10 cellular contexts compared by ENCODE assay signal in the genomic region with DNA sequence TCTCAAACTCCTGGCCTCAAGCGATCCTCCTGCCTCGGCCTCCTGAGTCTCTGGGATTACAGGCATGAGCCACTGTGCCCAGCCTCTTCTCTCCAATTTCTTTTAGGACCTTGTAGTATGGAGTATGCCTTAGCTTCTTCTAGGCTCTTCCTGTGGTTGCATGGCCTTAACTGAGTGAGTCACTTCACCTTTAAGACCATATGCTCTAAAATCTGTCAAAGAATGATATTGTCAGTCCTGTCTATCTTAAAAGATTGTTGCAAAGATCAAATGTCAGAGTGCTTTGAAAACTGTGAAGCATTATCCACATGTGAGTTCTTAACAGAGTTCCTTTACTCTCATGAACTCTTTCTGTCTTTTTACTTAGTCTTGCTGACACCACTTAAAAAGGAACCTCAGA. TPM values are rescaled to one million over a fixed set of nuclear protein-coding genes. Genes with fewer than 3 reads are reported as not detected.
DNase-seq lines count a peak whose midpoint lies in the region; ATAC-seq and TF ChIP-seq lines count a peak whose summit lies in the region.
"Had no signal": no experiment of that assay in that cellular context is flagged by ENCODE, and none has a peak within 500 bp of the region (broad histone marks: within the 10 kb centered on the region; RNA-seq: fewer than 3 reads in every experiment).

No MANE protein-coding gene starts in this region.

- DNase-seq in CD4-positive, alpha-beta memory T cell, result no peak
- no peak for DNase-seq in brain microvascular endothelial cell
- no peak for DNase-seq in NCI-H2029 (lab: John Stamatoyannopoulos, UW)
- no peak for DNase-seq in effector CD8-positive, alpha-beta T cell (lab: John Stamatoyannopoulos, UW)
- DNase-seq in hepatic stellate cell (ENCODE audit: low spot score), result no peak
- DNase-seq: amygdala, NCI-H446 treated with DMSO at 0.1 percent for 48 hours had no signal

- CTCF ChIA-PET in CD4-positive, alpha-beta memory T cell (lab: Charles Lee; ENCODE audit: partially characterized antibody), result interaction anchor here (1.0 to 2.2 kb wide), 6 partner anchors 9 to 38 kb away, joined by 3 to 10 read pairs (median 6); a partner anchor contains a TSS

- no peaks in the 10 kb centered on the region for H3K9me3 ChIP-seq in CD4-positive, alpha-beta memory T cell (ENCODE audit: control insufficient read depth in 1 of 2, low read length in 2 of 2)
- H3K9me3 ChIP-seq in Loucy (ENCODE audit: insufficient read depth, low read depth, low read length), result no peaks in the 10 kb centered on the region

- H3K9ac ChIP-seq in Loucy (ENCODE audit: low read depth, low read length, poor library complexity, severe bottlenecking), result peak overlapping the region; percentile 46

- no peak for ATAC-seq in GM18520 (IDR thresholded peaks at IDR 0.05; ENCODE audit: unreplicated experiment)

- no peaks in the 10 kb centered on the region for H3K36me3 ChIP-seq in CD4-positive, alpha-beta memory T cell (ENCODE audit: insufficient read depth, low read length)
- peaks cover 15% of the 10 kb centered on the region; the same call in 1 of the 2 replicates for H3K36me3 ChIP-seq in Loucy (ENCODE audit: insufficient read depth, low read length)
- H3K36me3 ChIP-seq in brain microvascular endothelial cell (replicated peaks), result no peaks in the 10 kb centered on the region

- POLR2A ChIA-PET in CD4-positive, alpha-beta memory T cell (lab: Charles Lee; ENCODE audit: partially characterized antibody), result interaction anchor here (1.1 to 3.7 kb wide), 8 partner anchors 8 to 38 kb away, joined by 3 to 24 read pairs (median 5); a partner anchor contains a TSS

- peaks cover 61 to 84% (median 72%) of the 10 kb centered on the region in 4 donors for H3K4me1 Mint-ChIP-seq in CD4-positive, alpha-beta memory T cell
- peaks cover 41% of the 10 kb centered on the region for H3K4me1 Mint-ChIP-seq in nephron

- H3K4me1 ChIP-seq in CD4-positive, alpha-beta memory T cell (ENCODE audit: insufficient read depth, low read length), result peaks cover 77% of the 10 kb centered on the region
- peaks cover 71% of the 10 kb centered on the region for H3K4me1 ChIP-seq in Loucy (ENCODE audit: insufficient read depth, low read length, poor library complexity, severe bottlenecking)

- intact Hi-C loops in CD4-positive, alpha-beta memory T cell (cut with micrococcal nuclease), result loop anchor here (1.0 kb wide), 1 partner anchor 9 kb away; no protein-coding TSS in a partner anchor

- peak overlapping the region; percentile 77 to 95 (median 83) for H3K27ac Mint-ChIP-seq in CD4-positive, alpha-beta memory T cell
- peak overlapping the region in 2 of 3 experiments; percentile 17 to 19 for H3K27ac Mint-ChIP-seq in nephron

- no peaks in the 10 kb centered on the region for H3K27me3 Mint-ChIP-seq in CD4-positive, alpha-beta memory T cell
- H3K27me3 Mint-ChIP-seq in nephron (ENCODE audit: low read depth), result no peaks in the 10 kb centered on the region

- H3K9me2 ChIP-seq in Loucy (replicated peaks; ENCODE audit: low read depth, low read length), result no peaks in the 10 kb centered on the region

- no peak overlapping the region for H3K4me3 ChIP-seq in CD4-positive, alpha-beta memory T cell (ENCODE audit: low read length in 2 of 2)
- H3K4me3 ChIP-seq in Loucy (ENCODE audit: low read length, poor library complexity, severe bottlenecking) (no peak overlapping the region), brain microvascular endothelial cell (ENCODE audit: low read depth, low read length) (no peak overlapping the region)

- H3K27me3 ChIP-seq in CD4-positive, alpha-beta memory T cell (ENCODE audit: insufficient read depth, low read length), result no peaks in the 10 kb centered on the region
- no peaks in the 10 kb centered on the region for H3K27me3 ChIP-seq in Loucy (ENCODE audit: insufficient read depth, low read length, poor library complexity, severe bottlenecking)
- no peaks in the 10 kb centered on the region for H3K27me3 ChIP-seq in brain microvascular endothelial cell (replicated peaks)

- H3K4me2 ChIP-seq in Loucy (ENCODE audit: low read depth, low read length, poor library complexity, severe bottlenecking), result peak overlapping the region; percentile 42

- peaks cover 24% of the 10 kb centered on the region for H4K20me1 ChIP-seq in Loucy (ENCODE audit: insufficient read depth, low read length, poor library complexity, severe bottlenecking)

- peaks cover 99% of the 10 kb centered on the region for H3K79me2 ChIP-seq in Loucy (ENCODE audit: insufficient read depth, low read length)

- H3K9me3 Mint-ChIP-seq in CD4-positive, alpha-beta memory T cell, result no peaks in the 10 kb centered on the region
- H3K9me3 Mint-ChIP-seq in nephron, result no peaks in the 10 kb centered on the region

- peak overlapping the region in 7 of 8 donors; percentile 19 to 71 (median 43) for H3K4me3 Mint-ChIP-seq in CD4-positive, alpha-beta memory T cell
- no peak overlapping the region for H3K4me3 Mint-ChIP-seq in nephron

- H2AFZ ChIP-seq in Loucy (ENCODE audit: low read length), result no peak overlapping the region

- in situ Hi-C loops in brain microvascular endothelial cell (cut with HindIII; ENCODE audit: low pct_ligation_motif_present, low sequenced_read_pairs), result no loop called here

- H3K27ac ChIP-seq in CD4-positive, alpha-beta memory T cell (ENCODE audit: low read depth, low read length), result peak overlapping the region; percentile 33
- peak overlapping the region; percentile 86 for H3K27ac ChIP-seq in brain microvascular endothelial cell

- 0 out of 2 replicates have a peak, but pooled peaks cover 4% of the 10 kb centered on the region for H3F3A ChIP-seq in Loucy (ENCODE audit: low read depth)

- TF ChIP-seq CTCF in Loucy (conservative IDR thresholded peaks at IDR 0.05; ENCODE audit: low read length) (no peak), brain microvascular endothelial cell (IDR thresholded peaks at IDR 0.05; ENCODE audit: low read depth, low read length, missing control alignments) (no peak), nephron (IDR thresholded peaks at IDR 0.05; ENCODE audit: unreplicated experiment in 3 of 3) (no peak)

- peaks cover 7 to 24% of the 10 kb centered on the region in 2 donors for H3K36me3 Mint-ChIP-seq in CD4-positive, alpha-beta memory T cell
- peaks cover 13% of the 10 kb centered on the region for H3K36me3 Mint-ChIP-seq in nephron (ENCODE audit: low read depth)

RNA-seq across cellular contexts. Expression of a gene that starts 37.2 kb away (rescaled TPM):
- 10 to 100 TPM; 97.2 to 98.6 TPM for total RNA-seq in CD4-positive, alpha-beta memory T cell
- 10 to 100 TPM; 14.8 to 41.7 TPM for polyA plus RNA-seq in CD4-positive, alpha-beta memory T cell

Comparison
In these comparisons a context has a peak if more than half of its experiments do, and no peak if none do; other contexts are left out.
1. H3K4me3 Mint-ChIP-seq: peak in CD4-positive, alpha-beta memory T cell (7 of 8); none in nephron (0 of 3).